17 cellular contexts compared by ENCODE assay signal in the genomic region with DNA sequence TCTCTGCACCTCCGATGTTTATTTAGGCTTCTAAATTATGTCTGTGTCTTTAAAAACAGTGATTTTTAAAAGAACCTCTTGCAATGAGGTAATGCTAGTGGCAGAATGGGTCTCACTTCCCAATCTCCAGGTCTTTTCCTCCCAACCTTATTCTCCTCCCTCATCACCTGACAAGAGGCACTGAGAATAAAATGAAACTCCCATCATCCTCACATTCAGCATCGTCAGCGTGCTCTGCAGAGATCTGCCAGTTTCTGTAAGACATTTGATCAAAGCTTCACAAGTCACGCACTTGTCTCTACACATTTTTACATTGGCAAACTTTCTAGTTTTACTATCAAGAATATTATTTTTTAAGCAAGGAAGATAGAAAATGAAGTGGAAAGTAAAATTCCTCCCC.
"Had no signal": no experiment of that assay in that cellular context is flagged by ENCODE, and none has a peak within 500 bp of the region (broad histone marks: within the 10 kb centered on the region; RNA-seq: fewer than 3 reads in every experiment).

No MANE protein-coding gene starts in this region.

- ATAC-seq: Panc1, PC-3 had no signal

- DNase-seq: KBM-7; MV-4-11; NCI-H1048; NCI-H1436 treated with DMSO at 0.1 percent for 48 hours; NCI-H1694; NCI-H187 treated with DMSO at 0.1 percent for 48 hours; NCI-H2029 treated with DMSO at 0.1 percent for 48 hours; NCI-H226; NCI-H446; NCI-H526; NCI-H82; NK-92 treated with Interleukin-12 subunit alpha and Interleukin-12 subunit beta, amount 100 ng/mL, for 24 hours; PC-3; SHP77; SK-N-SH; SW 1271 had no signal

- H3K9ac ChIP-seq: SK-N-SH had no signal
